1 cellular context compared by ENCODE assay signal in the genomic region with DNA sequence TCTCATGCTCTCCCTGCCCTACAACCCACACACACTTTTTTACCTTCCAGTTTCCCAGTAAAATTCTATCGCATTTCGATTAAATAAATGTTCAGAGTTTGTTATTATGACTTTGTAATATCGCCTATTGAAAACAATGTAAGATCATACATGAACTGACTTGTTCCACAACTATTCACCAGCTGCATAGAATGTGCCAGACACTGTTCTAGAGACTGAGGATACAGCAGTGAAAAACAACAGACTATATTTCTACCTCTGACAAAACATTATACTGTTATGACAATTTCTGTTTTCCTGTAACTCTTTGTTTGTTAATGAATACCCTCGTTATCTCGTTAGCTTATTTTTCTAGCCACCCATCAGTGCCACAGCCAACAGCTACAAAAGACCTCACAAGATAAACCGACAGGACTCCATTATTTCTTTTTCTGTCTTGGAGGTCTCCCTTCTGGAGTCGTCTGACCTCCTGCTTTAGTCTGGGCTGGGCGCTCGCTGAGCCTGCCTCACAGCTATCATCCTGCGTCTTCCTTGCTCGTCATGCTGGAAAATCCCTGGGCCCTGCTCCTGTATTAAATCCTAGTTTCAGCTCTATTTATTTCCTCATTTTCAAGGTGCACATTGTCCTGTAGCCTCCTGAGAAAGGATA.
TF ChIP-seq lines count a peak whose summit lies in the region.

No MANE protein-coding gene starts in this region.

TF ChIP-seq in GM23338, 12 proteins besides CTCF, POLR2A, EP300 and RAD21 (continued from another document):
- TF ChIP-seq ZNF462 (CRISPR knock-in tag; IDR thresholded peaks at IDR 0.05) (no peak), POLR2AphosphoS5 (IDR thresholded peaks at IDR 0.05; ENCODE audit: low read depth) (no peak), EZH2phosphoT487 (IDR thresholded peaks at IDR 0.05; ENCODE audit: unreplicated experiment) (no peak), ZNF331 (CRISPR knock-in tag; IDR thresholded peaks at IDR 0.05; ENCODE audit: low read depth) (no peak), NANOG (IDR thresholded peaks at IDR 0.05; ENCODE audit: borderline replicate concordance) (no peak), STAT1 (IDR thresholded peaks at IDR 0.05; ENCODE audit: unreplicated experiment) (no peak), EZH2 (IDR thresholded peaks at IDR 0.05; ENCODE audit: low read depth, unreplicated experiment) (no peak), JUNB (IDR thresholded peaks at IDR 0.05; ENCODE audit: unreplicated experiment) (no peak)
- TF ChIP-seq, protein P1, sequence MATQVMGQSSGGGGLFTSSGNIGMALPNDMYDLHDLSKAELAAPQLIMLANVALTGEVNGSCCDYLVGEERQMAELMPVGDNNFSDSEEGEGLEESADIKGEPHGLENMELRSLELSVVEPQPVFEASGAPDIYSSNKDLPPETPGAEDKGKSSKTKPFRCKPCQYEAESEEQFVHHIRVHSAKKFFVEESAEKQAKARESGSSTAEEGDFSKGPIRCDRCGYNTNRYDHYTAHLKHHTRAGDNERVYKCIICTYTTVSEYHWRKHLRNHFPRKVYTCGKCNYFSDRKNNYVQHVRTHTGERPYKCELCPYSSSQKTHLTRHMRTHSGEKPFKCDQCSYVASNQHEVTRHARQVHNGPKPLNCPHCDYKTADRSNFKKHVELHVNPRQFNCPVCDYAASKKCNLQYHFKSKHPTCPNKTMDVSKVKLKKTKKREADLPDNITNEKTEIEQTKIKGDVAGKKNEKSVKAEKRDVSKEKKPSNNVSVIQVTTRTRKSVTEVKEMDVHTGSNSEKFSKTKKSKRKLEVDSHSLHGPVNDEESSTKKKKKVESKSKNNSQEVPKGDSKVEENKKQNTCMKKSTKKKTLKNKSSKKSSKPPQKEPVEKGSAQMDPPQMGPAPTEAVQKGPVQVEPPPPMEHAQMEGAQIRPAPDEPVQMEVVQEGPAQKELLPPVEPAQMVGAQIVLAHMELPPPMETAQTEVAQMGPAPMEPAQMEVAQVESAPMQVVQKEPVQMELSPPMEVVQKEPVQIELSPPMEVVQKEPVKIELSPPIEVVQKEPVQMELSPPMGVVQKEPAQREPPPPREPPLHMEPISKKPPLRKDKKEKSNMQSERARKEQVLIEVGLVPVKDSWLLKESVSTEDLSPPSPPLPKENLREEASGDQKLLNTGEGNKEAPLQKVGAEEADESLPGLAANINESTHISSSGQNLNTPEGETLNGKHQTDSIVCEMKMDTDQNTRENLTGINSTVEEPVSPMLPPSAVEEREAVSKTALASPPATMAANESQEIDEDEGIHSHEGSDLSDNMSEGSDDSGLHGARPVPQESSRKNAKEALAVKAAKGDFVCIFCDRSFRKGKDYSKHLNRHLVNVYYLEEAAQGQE (IDR thresholded peaks at IDR 0.05; ENCODE audit: unreplicated experiment): no peak
